In the genomic region with DNA sequence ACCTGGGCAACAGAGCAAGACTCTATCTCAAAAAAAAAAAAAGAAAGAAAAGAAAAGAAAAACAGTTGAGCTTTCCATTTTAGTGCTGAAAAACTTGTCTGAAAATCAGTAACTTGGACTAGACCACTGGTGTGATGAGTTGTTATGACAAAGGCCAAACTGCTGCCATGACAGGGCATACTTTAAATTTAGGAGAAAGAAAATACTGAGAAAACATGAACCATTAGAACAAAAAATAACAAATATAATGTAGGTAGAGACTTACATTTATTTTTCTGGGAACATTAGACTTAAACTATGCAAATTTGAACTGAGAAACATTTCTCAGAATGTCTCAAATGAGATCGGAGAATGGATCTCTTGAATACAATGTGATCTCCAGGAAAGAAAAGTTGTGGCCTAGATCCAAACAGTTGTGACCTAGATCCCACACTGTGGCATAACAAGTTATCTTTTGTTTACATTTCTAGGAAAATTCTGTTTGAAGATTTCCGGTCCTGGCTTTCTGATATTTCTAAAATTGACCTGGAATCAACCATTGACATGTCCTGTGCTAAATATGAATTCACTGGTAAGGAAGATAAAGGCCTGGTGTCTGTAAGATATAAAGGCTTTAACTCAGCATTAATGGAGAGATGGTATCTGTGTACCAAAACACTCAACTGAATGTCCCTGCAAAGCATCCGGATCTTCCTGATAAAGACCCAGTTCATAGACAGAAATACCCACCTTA, we compare ENCODE assay signal across 25 cellular contexts.
"Had no signal": no experiment of that assay in that cellular context is flagged by ENCODE, and none has a peak within 500 bp of the region (broad histone marks: within the 10 kb centered on the region; RNA-seq: fewer than 3 reads in every experiment).

No MANE protein-coding gene starts in this region.

- H3K4me3 Mint-ChIP-seq: central memory CD8-positive, alpha-beta T cell; nephron; T-cell had no signal

- H3K4me1 Mint-ChIP-seq: nephron had no signal

- ATAC-seq: activated naive CD4-positive, alpha-beta T cell treated with anti-CD3 and anti-CD28 coated beads, Interleukin-2, amount 50 U/mL, for 72 hours; esophagus mucosa; left ventricle myocardium superior; right cardiac atrium; T-cell had no signal

- H3K9me3 ChIP-seq: neutrophil, pancreas, stomach, suprapubic skin, tibial nerve had no signal

- H3K27me3 Mint-ChIP-seq: central memory CD8-positive, alpha-beta T cell; T-cell had no signal

- H3K27me3 ChIP-seq: neutrophil, pancreas, stomach, suprapubic skin, tibial nerve had no signal

- FAIRE-seq: astrocyte, colon, frontal cortex, pancreas, TTC549 had no signal

- H3K4me3 ChIP-seq: pancreas, stomach, suprapubic skin, tibial nerve had no signal

- H3K4me1 ChIP-seq: stomach, suprapubic skin had no signal

- H3K27ac ChIP-seq: neutrophil, pancreas, stomach, suprapubic skin, tibial nerve had no signal

- H3K27ac Mint-ChIP-seq: activated naive CD4-positive, alpha-beta T cell treated with anti-CD3 and anti-CD28 coated beads, Interleukin-2, amount 50 U/mL, for 72 hours; nephron had no signal

- DNase-seq: activated CD4-positive, alpha-beta T cell treated with anti-CD3 and anti-CD28 coated beads for 4 hours; activated CD4-positive, alpha-beta T cell treated with anti-CD3 and anti-CD28 coated beads, Interleukin-2, amount 50 U/mL, for 48 hours; activated CD4-positive, CD25-positive, alpha-beta regulatory T cell; activated CD8-positive, alpha-beta memory T cell treated with anti-CD3 and anti-CD28 coated beads, Interleukin-2, amount 50 U/mL, for 48 hours; effector memory CD4-positive, alpha-beta T cell; hippocampal formation; left ventricle myocardium superior; mammary epithelial cell; pancreas; right cardiac atrium; stimulated activated CD4-positive, alpha-beta T cell treated with anti-CD3 and anti-CD28 coated beads, Interleukin-12 subunit alpha, Interleukin-12 subunit beta, amount 100 ng/mL, for 4 hours; stimulated activated CD4-positive, alpha-beta T cell treated with anti-CD3 and anti-CD28 coated beads, Interleukin-1b, Interleukin-23, amount 100 ng/mL, for 48 hours; stomach; T-cell had no signal
